Comparison of ENCODE assay signal across 10 cellular contexts in the genomic region with DNA sequence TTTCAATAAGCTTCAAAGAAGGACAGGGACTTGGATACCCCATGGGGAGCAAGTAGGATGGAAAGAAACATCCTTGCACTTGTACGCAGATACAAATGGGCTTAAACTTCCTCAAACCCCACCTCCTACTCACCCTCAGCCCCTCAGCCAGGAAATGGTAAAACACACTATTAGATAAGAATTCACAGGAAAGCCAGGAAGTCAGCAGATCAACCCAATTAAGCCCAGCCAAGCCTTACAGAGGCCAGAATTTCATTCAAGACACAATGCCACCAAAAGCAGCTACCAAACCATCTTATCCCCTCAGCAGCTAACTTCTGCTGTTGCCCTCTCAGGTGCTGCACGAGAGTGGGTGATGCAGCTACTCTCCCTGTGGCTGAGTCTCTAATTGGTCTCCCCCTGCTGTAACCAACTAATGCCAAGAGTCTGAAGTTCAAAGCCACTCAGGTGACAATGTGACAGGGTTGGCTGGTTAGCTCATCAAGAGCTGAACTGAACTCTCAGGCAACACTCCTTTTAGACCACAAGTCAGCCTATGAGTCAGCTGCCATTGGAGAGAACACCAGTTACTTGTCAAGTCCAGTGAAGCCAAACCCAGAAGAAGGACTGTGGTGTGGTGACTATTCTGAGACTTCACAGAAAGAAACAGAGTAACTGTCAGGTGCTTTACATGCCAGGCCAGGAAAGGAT.
DNase-seq lines count a peak whose midpoint lies in the region; ATAC-seq and TF ChIP-seq lines count a peak whose summit lies in the region.
"Had no signal": no experiment of that assay in that cellular context is flagged by ENCODE, and none has a peak within 500 bp of the region (broad histone marks: within the 10 kb centered on the region; RNA-seq: fewer than 3 reads in every experiment).

No MANE protein-coding gene starts in this region.

- H2AFZ ChIP-seq in mammary epithelial cell (ENCODE audit: low read depth, low read length), result no peak overlapping the region

- no peaks in the 10 kb centered on the region for H3K79me2 ChIP-seq in mammary epithelial cell (ENCODE audit: insufficient read depth, low read length)

- H3K36me3 ChIP-seq in mammary epithelial cell (ENCODE audit: insufficient read depth, low read length), result no peaks in the 10 kb centered on the region

- H3K4me2 ChIP-seq in mammary epithelial cell (ENCODE audit: insufficient read depth, low read depth, low read length), result no peak overlapping the region

- no peaks in the 10 kb centered on the region for H3K4me1 ChIP-seq in mammary epithelial cell (ENCODE audit: insufficient read depth, low read length)

- CTCF ChIA-PET in mammary epithelial cell (lab: Charles Lee; ENCODE audit: low non-redundant PET), result no interaction called here

- no peak overlapping the region for H3K9ac ChIP-seq in mammary epithelial cell (ENCODE audit: insufficient read depth, low read length)

- no peak overlapping the region for H3K27ac ChIP-seq in mammary epithelial cell (ENCODE audit: insufficient read depth, low read depth, low read length)

- peak; percentile 46 for DNase-seq in Daoy (ENCODE audit: low read depth)
- peak; percentile 33 for DNase-seq in mammary epithelial cell
- DNase-seq in activated T-cell treated with anti-CD3 and anti-CD28 coated beads, Interleukin-2, amount 50 U/mL, for 1 hour, result no peak
- no peak for DNase-seq in cerebellar cortex (ENCODE audit: low spot score)
- no peak for DNase-seq in COLO829 (ENCODE audit: low spot score)
- DNase-seq in GM03348 (ENCODE audit: low spot score), result no peak
- DNase-seq: CD8-positive, alpha-beta T cell; effector CD8-positive, alpha-beta T cell had no signal

- in situ Hi-C loops in mammary epithelial cell (cut with MboI; ENCODE audit: low sequenced_read_pairs in 2 of 2), result no loop called here

- BruUV-seq in mammary epithelial cell (replicated peaks; lab: Mats Ljungman, UMichigan), result no TSS peak

- no peaks in the 10 kb centered on the region for H3K9me3 ChIP-seq in mammary epithelial cell (replicated peaks; ENCODE audit: insufficient read depth, low read length)

- 73% methylated on average over 2 of the region's 2 CpGs for WGBS in mammary epithelial cell (ENCODE audit: low coverage, missing lambda C conversion rate)

- TF ChIP-seq CTCF in mammary epithelial cell (conservative IDR thresholded peaks at IDR 0.05 in 1 of 2, IDR thresholded peaks at IDR 0.05 in 1 of 2; ENCODE audit: extremely low read depth in 1 of 2, insufficient read depth in 1 of 2, low read depth in 1 of 2, low read length in 2 of 2), result no peak

- dilution Hi-C loops in mammary epithelial cell (cut with HindIII; ENCODE audit: low sequenced_read_pairs), result no loop called here

- H4K20me1 ChIP-seq in mammary epithelial cell (ENCODE audit: insufficient read depth, low read length), result no peaks in the 10 kb centered on the region

- H3K27me3 ChIP-seq in mammary epithelial cell (ENCODE audit: insufficient read depth, low read length), result no peaks in the 10 kb centered on the region

- peak; percentile 90 for ATAC-seq in GM21381 (IDR thresholded peaks at IDR 0.05; ENCODE audit: unreplicated experiment)
- ATAC-seq in HG03139 (IDR thresholded peaks at IDR 0.05; ENCODE audit: unreplicated experiment), result peak; percentile 85
- ATAC-seq: CD8-positive, alpha-beta T cell had no signal

- intact Hi-C loops in mammary epithelial cell (cut with micrococcal nuclease), result no loop called here

- no peak overlapping the region for H3K4me3 ChIP-seq in mammary epithelial cell (replicated peaks in 1 of 3; ENCODE audit: insufficient read depth in 1 of 3, low read depth in 2 of 3, low read length in 3 of 3)

Comparison
In these comparisons a context has a peak if more than half of its experiments do, and no peak if none do; other contexts are left out.
1. DNase-seq: peak in Daoy (single experiment) and mammary epithelial cell (single experiment); none in activated T-cell treated with anti-CD3 and anti-CD28 coated beads, Interleukin-2, amount 50 U/mL, for 1 hour (single experiment), cerebellar cortex (single experiment), COLO829 (single experiment) and GM03348 (single experiment).